Comparison of ENCODE assay signal across 17 cellular contexts in genomic region chr16:54177052-54177856, GRCh38.
"Had no signal": no experiment of that assay in that cellular context is flagged by ENCODE, and none has a peak within 500 bp of the region (broad histone marks: within the 10 kb centered on the region; RNA-seq: fewer than 3 reads in every experiment).

No MANE protein-coding gene starts in this region.

- H3K4me1 ChIP-seq: gastrocnemius medialis, testis had no signal

- H3K27me3 ChIP-seq: gastrocnemius medialis, testis had no signal

- H3K36me3 ChIP-seq: gastrocnemius medialis, heart right ventricle, neutrophil, stomach had no signal

- H3K27ac ChIP-seq: dorsolateral prefrontal cortex, gastrocnemius medialis, neutrophil, stomach, testis had no signal

- H3K4me3 ChIP-seq: gastrocnemius medialis, heart right ventricle, stomach, testis had no signal

- FAIRE-seq: keratinocyte, small intestine had no signal

- DNase-seq: activated CD4-positive, alpha-beta T cell treated with anti-CD3 and anti-CD28 coated beads, Interleukin-2, amount 50 U/mL, for 48 hours; activated CD8-positive, alpha-beta memory T cell treated with anti-CD3 and anti-CD28 coated beads, Interleukin-2, amount 10 ng/mL, durations not matched to agents 7 days and 5 days; activated naive CD4-positive, alpha-beta T cell treated with anti-CD3 and anti-CD28 coated beads for 36 hours; activated naive CD8-positive, alpha-beta T cell treated with anti-CD3 and anti-CD28 coated beads, Interleukin-2, amount 50 U/mL, for 24 hours; activated T-cell treated with anti-CD3 and anti-CD28 coated beads, Interleukin-2, amount 50 U/mL, for 1 hour; aorta; dorsolateral prefrontal cortex; gastrocnemius medialis; heart right ventricle; mammary epithelial cell; naive B cell; small intestine; stimulated activated CD4-positive, alpha-beta T cell treated with anti-CD3 and anti-CD28 coated beads, Interleukin-4, amount 100 ng/mL, for 4 hours; testis had no signal

- H3K9me3 ChIP-seq: gastrocnemius medialis, heart right ventricle, neutrophil, stomach, testis had no signal

- ATAC-seq: activated CD8-positive, alpha-beta memory T cell treated with anti-CD3 and anti-CD28 coated beads, Interleukin-2, amount 10 ng/mL, durations not matched to agents 7 days and 5 days; activated naive CD8-positive, alpha-beta T cell treated with anti-CD3 and anti-CD28 coated beads, Interleukin-2, amount 50 U/mL, for 24 hours; gastrocnemius medialis had no signal
